ENCODE assay signal across 8 cellular contexts in the genomic region with DNA sequence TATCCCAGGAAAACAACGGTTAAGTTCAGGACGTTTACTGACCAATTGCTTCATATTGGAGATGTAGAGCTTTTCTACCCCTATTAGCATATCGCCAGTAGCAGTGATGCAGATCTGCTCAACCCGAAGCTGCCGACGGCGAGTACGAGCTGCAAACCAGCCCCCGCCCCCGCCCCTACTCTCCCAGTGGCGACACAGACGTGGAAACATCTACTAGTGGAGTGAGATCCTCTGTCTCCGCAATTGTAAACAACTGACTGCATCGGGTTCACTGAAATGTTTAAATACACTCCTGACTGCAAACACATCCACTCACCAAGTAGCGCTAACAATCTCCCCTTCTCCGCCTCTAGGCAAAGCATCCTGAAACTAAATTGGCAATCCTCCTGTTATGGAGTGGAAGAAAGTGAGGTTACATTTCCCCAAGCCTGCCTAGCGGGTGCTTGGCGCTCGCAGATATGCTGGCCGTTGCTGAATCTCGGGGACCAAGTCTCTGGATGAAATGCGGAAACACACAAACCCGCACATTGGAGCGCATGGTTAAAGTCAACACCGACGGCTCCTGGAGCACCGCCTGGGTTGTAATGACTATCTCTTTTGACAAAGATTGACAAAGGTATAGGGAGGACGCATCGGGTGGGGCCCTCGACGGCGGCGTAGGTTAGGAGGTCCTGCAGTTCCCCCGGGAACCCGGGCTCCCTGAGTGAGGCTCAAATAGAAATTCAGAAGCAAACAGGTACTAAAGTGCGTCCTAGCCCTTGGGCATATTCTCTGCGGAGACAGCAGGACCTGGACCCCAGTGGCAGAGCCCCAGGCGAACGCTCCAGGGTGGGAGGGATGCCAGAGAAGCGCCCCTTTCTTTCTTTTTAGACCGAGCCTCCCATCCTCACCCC.
DNase-seq lines count a peak whose midpoint lies in the region; ATAC-seq and TF ChIP-seq lines count a peak whose summit lies in the region.

No MANE protein-coding gene starts in this region.

- no peak for TF ChIP-seq POLR2A in uterus (IDR thresholded peaks at IDR 0.05)

- H3K9me3 ChIP-seq in mucosa of descending colon: no peaks in the 10 kb centered on the region
- H3K9me3 ChIP-seq in uterus: no peaks in the 10 kb centered on the region

- peaks cover 7 to 16% of the 10 kb centered on the region in 2 donors for H3K4me1 Mint-ChIP-seq in natural killer cell treated with Interleukin-12 subunit alpha and Interleukin-12 subunit beta and Interleukin-15 and Interleukin-18, amount 100 ng/mL, for 72 hours (ENCODE audit: low read depth in 2 of 2)
- peaks cover 7 to 15% of the 10 kb centered on the region in 2 donors for H3K4me1 Mint-ChIP-seq in natural killer cell
- peaks cover 11% of the 10 kb centered on the region for H3K4me1 Mint-ChIP-seq in activated naive CD8-positive, alpha-beta T cell treated with anti-CD3 and anti-CD28 coated beads, Interleukin-2, amount 10 ng/mL, durations not matched to agents 7 days and 5 days

- peak overlapping the region; percentile 55 for H3K4me3 Mint-ChIP-seq in natural killer cell treated with Interleukin-12 subunit alpha and Interleukin-12 subunit beta and Interleukin-15 and Interleukin-18, amount 100 ng/mL, for 72 hours
- no peak overlapping the region for H3K4me3 Mint-ChIP-seq in natural killer cell
- H3K4me3 Mint-ChIP-seq in activated naive CD8-positive, alpha-beta T cell treated with anti-CD3 and anti-CD28 coated beads, Interleukin-2, amount 10 ng/mL, durations not matched to agents 7 days and 5 days: peak overlapping the region; percentile 35

- no peak for DNase-seq in natural killer cell treated with Interleukin-12 subunit alpha and Interleukin-12 subunit beta and Interleukin-15 and Interleukin-18, amount 100 ng/mL, for 72 hours (ENCODE audit: low spot score)
- DNase-seq in natural killer cell (no peak), mucosa of descending colon (peak in 2 of 3 donors; percentile 15 to 40), uterus (no peak)
- DNase-seq in activated naive CD8-positive, alpha-beta T cell treated with anti-CD3 and anti-CD28 coated beads, Interleukin-2, amount 10 ng/mL, durations not matched to agents 7 days and 5 days: peak; percentile 14

- H3K27me3 ChIP-seq in uterus: no peaks in the 10 kb centered on the region

- H3K4me1 ChIP-seq in mucosa of descending colon (ENCODE audit: low read depth) (no peaks in the 10 kb centered on the region), uterus (no peaks in the 10 kb centered on the region)

- H3K36me3 ChIP-seq in mucosa of descending colon (ENCODE audit: low read depth) (no peaks in the 10 kb centered on the region), uterus (no peaks in the 10 kb centered on the region)

- H3K27ac ChIP-seq in uterus: peak overlapping the region in 1 of 2 donors; percentile 72

- ATAC-seq in natural killer cell treated with Interleukin-12 subunit alpha and Interleukin-12 subunit beta and Interleukin-15 and Interleukin-18, amount 100 ng/mL, for 72 hours: no peak
- ATAC-seq in natural killer cell: no peak
- no peak for ATAC-seq in activated naive CD8-positive, alpha-beta T cell treated with anti-CD3 and anti-CD28 coated beads, Interleukin-2, amount 10 ng/mL, durations not matched to agents 7 days and 5 days (ENCODE audit: low read depth)
- no peak for ATAC-seq in mucosa of descending colon
- ATAC-seq in GM18498 (IDR thresholded peaks at IDR 0.05; ENCODE audit: unreplicated experiment): no peak
- no peak for ATAC-seq in GM18909 (IDR thresholded peaks at IDR 0.05; ENCODE audit: poor library complexity, unreplicated experiment)
- ATAC-seq in HG03457 (IDR thresholded peaks at IDR 0.05; ENCODE audit: unreplicated experiment): no peak

- H3K27ac Mint-ChIP-seq in natural killer cell treated with Interleukin-12 subunit alpha and Interleukin-12 subunit beta and Interleukin-15 and Interleukin-18, amount 100 ng/mL, for 72 hours: no peak overlapping the region
- no peak overlapping the region for H3K27ac Mint-ChIP-seq in natural killer cell
- H3K27ac Mint-ChIP-seq in activated naive CD8-positive, alpha-beta T cell treated with anti-CD3 and anti-CD28 coated beads, Interleukin-2, amount 10 ng/mL, durations not matched to agents 7 days and 5 days: no peak overlapping the region

- POLR2A ChIA-PET in activated naive CD8-positive, alpha-beta T cell treated with anti-CD3 and anti-CD28 coated beads, Interleukin-2, amount 10 ng/mL, durations not matched to agents 7 days and 5 days (lab: Charles Lee): no interaction called here

- no peaks in the 10 kb centered on the region for H3K9me3 Mint-ChIP-seq in natural killer cell treated with Interleukin-12 subunit alpha and Interleukin-12 subunit beta and Interleukin-15 and Interleukin-18, amount 100 ng/mL, for 72 hours
- no peaks in the 10 kb centered on the region for H3K9me3 Mint-ChIP-seq in natural killer cell
- H3K9me3 Mint-ChIP-seq in activated naive CD8-positive, alpha-beta T cell treated with anti-CD3 and anti-CD28 coated beads, Interleukin-2, amount 10 ng/mL, durations not matched to agents 7 days and 5 days: no peaks in the 10 kb centered on the region

- peaks cover 30 to 42% of the 10 kb centered on the region in 2 donors for H3K27me3 Mint-ChIP-seq in natural killer cell treated with Interleukin-12 subunit alpha and Interleukin-12 subunit beta and Interleukin-15 and Interleukin-18, amount 100 ng/mL, for 72 hours
- H3K27me3 Mint-ChIP-seq in natural killer cell (ENCODE audit: low read depth in 2 of 2): peaks cover 28 to 46% of the 10 kb centered on the region in 2 donors
- H3K27me3 Mint-ChIP-seq in activated naive CD8-positive, alpha-beta T cell treated with anti-CD3 and anti-CD28 coated beads, Interleukin-2, amount 10 ng/mL, durations not matched to agents 7 days and 5 days: peaks cover 38% of the 10 kb centered on the region

- H3K4me3 ChIP-seq in mucosa of descending colon (no peak overlapping the region), uterus (peak overlapping the region; percentile 36 to 38)

- TF ChIP-seq CTCF in natural killer cell (IDR thresholded peaks at IDR 0.05) (no peak), mucosa of descending colon (IDR thresholded peaks at IDR 0.05) (no peak), uterus (IDR thresholded peaks at IDR 0.05) (no peak)

- intact Hi-C loops in natural killer cell (cut with micrococcal nuclease) (no loop called here), mucosa of descending colon (cut with DNase I, micrococcal nuclease) (no loop called here), uterus (cut with DNase I; ENCODE audit: low total_unique reads) (no loop called here)

- no peaks in the 10 kb centered on the region for H3K36me3 Mint-ChIP-seq in natural killer cell treated with Interleukin-12 subunit alpha and Interleukin-12 subunit beta and Interleukin-15 and Interleukin-18, amount 100 ng/mL, for 72 hours
- H3K36me3 Mint-ChIP-seq in natural killer cell: no peaks in the 10 kb centered on the region
- no peaks in the 10 kb centered on the region for H3K36me3 Mint-ChIP-seq in activated naive CD8-positive, alpha-beta T cell treated with anti-CD3 and anti-CD28 coated beads, Interleukin-2, amount 10 ng/mL, durations not matched to agents 7 days and 5 days

Comparison
In these comparisons a context has a peak if more than half of its experiments do, and no peak if none do; other contexts are left out.
1. DNase-seq: peak in activated naive CD8-positive, alpha-beta T cell treated with anti-CD3 and anti-CD28 coated beads, Interleukin-2, amount 10 ng/mL, durations not matched to agents 7 days and 5 days (single experiment) and mucosa of descending colon (2 of 3); none in natural killer cell treated with Interleukin-12 subunit alpha and Interleukin-12 subunit beta and Interleukin-15 and Interleukin-18, amount 100 ng/mL, for 72 hours (single experiment), natural killer cell (single experiment) and uterus (0 of 2).